In the genomic region with DNA sequence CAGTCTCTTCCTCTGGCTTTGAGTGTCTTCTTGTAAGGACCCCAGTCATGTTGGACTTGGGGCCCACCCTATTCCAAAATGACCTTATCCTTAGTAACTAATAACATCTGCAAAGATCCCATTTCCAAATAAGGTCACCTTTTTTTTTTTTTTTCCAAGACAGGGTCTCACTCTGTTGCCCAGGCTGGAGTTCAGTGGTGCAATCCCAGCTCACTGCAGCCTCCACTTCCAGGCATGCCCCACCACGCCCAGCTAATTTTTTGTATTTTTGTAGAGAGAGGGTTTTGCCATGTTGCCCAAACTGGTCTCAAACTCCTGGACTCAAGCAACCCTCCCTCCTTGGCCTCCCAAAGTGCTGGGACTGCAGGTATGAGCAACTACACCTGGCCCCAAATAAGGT, we compare ENCODE assay signal across 23 cellular contexts.
"Had no signal": no experiment of that assay in that cellular context is flagged by ENCODE, and none has a peak within 500 bp of the region (broad histone marks: within the 10 kb centered on the region; RNA-seq: fewer than 3 reads in every experiment).

No MANE protein-coding gene starts in this region.

- H3K27ac ChIP-seq: HL-60, SJSA1, SK-N-MC had no signal

- FAIRE-seq: HTR-8/SVneo, RCC 7860 had no signal

- H3K36me3 ChIP-seq: SJSA1 had no signal

- DNase-seq: Karpas-422, KG1, MM.1S, NCI-H1092 treated with DMSO at 0.1 percent for 48 hours, NCI-H1436, NCI-H187, NCI-H2029, NCI-H2081 treated with DMSO at 0.1 percent for 48 hours, NCI-H2171, NCI-H226, NCI-H446, NCI-H510A, NCI-H524 treated with DMSO at 0.1 percent for 48 hours, NCI-H69, NCI-H774, Right ventricle myocardium superior, RPMI8226, SIG-M5 had no signal

- H3K4me3 ChIP-seq: SJSA1, SK-N-MC had no signal

- H3K27me3 ChIP-seq: SJSA1 had no signal

- H3K4me1 ChIP-seq: SJSA1 had no signal

- H3K9me3 ChIP-seq: SJSA1 had no signal
